In genomic region chr3:106943071-106943470, GRCh38 we compare ENCODE assay signal across 20 cellular contexts.
DNase-seq lines count a peak whose midpoint lies in the region; ATAC-seq, FAIRE-seq and TF ChIP-seq lines count a peak whose summit lies in the region.
"Had no signal": no experiment of that assay in that cellular context is flagged by ENCODE, and none has a peak within 500 bp of the region (broad histone marks: within the 10 kb centered on the region; RNA-seq: fewer than 3 reads in every experiment).

No MANE protein-coding gene starts in this region.

- POLR2A ChIA-PET in A673 (lab: Charles Lee; ENCODE audit: low non-redundant PET) (no interaction called here), PC-9 (lab: Charles Lee; ENCODE audit: unreplicated experiment) (no interaction called here)

- H3K27me3 ChIP-seq in A673 (replicated peaks; ENCODE audit: insufficient read depth, low read depth, low read length, poor library complexity) (no peaks in the 10 kb centered on the region), PC-9 (ENCODE audit: insufficient read depth, low read depth) (no peaks in the 10 kb centered on the region), mesendoderm (ENCODE audit: insufficient read depth, low read length, poor library complexity) (no peaks in the 10 kb centered on the region), small intestine (ENCODE audit: control insufficient read depth in 2 of 2, insufficient read depth in 2 of 2, low read length in 2 of 2) (no peaks in the 10 kb centered on the region), prostate gland (replicated peaks; ENCODE audit: insufficient read depth) (no peaks in the 10 kb centered on the region)
- H3K27me3 ChIP-seq: BE2C had no signal

- H3K79me2 ChIP-seq in PC-9 (ENCODE audit: low read depth), result no peaks in the 10 kb centered on the region
- no peaks in the 10 kb centered on the region for H3K79me2 ChIP-seq in mesendoderm (ENCODE audit: control insufficient read depth, insufficient read depth, low read length)

- no peak for FAIRE-seq in small intestine (lab: Jason Lieb, UNC)
- FAIRE-seq: K562 had no signal

- no peak overlapping the region for H3K9ac ChIP-seq in mesendoderm (ENCODE audit: low read length)

- TF ChIP-seq CTCF in A673 (conservative IDR thresholded peaks at IDR 0.05; ENCODE audit: low read depth, low read length) (no peak), PC-9 (conservative IDR thresholded peaks at IDR 0.05) (no peak), prostate gland (IDR thresholded peaks at IDR 0.05) (no peak)

- no peak overlapping the region for H3K4ac ChIP-seq in mesendoderm (ENCODE audit: low read depth, low read length)

- H3K56ac ChIP-seq in mesendoderm (ENCODE audit: low read length), result no peak overlapping the region

- BruUV-seq in A673 (replicated peaks; lab: Mats Ljungman, UMichigan) (no TSS peak), PC-9 (replicated peaks; lab: Mats Ljungman, UMichigan) (no TSS peak)

- H3K4me2 ChIP-seq in PC-9, result no peak overlapping the region
- no peak overlapping the region for H3K4me2 ChIP-seq in mesendoderm (ENCODE audit: low read length)

- H4K8ac ChIP-seq in mesendoderm (ENCODE audit: low read depth, low read length), result peak overlapping the region; percentile 76

- H3K4me1 ChIP-seq in A673 (ENCODE audit: insufficient read depth, low read length, poor library complexity, severe bottlenecking) (peaks cover 33% of the 10 kb centered on the region), PC-9 (replicated peaks; ENCODE audit: insufficient read depth) (no peaks in the 10 kb centered on the region), mesendoderm (ENCODE audit: control insufficient read depth, low read depth, low read length) (no peaks in the 10 kb centered on the region), small intestine (ENCODE audit: control insufficient read depth in 2 of 2, insufficient read depth in 1 of 2, low read depth in 1 of 2, low read length in 1 of 2) (no peaks in the 10 kb centered on the region), prostate gland (replicated peaks) (no peaks in the 10 kb centered on the region)
- H3K4me1 ChIP-seq: BE2C had no signal

- ATAC-seq in HG03469 (IDR thresholded peaks at IDR 0.05; ENCODE audit: unreplicated experiment), result no peak
- ATAC-seq: HCT116, K562 had no signal

- H3K9me2 ChIP-seq in PC-9 (ENCODE audit: insufficient read depth), result peaks cover 4% of the 10 kb centered on the region

- H2BK15ac ChIP-seq in mesendoderm (replicated peaks; ENCODE audit: low read depth), result no peak overlapping the region

- DNase-seq in A673 (ENCODE audit: low spot score) (peak; percentile 43), PC-9 (no peak), fibroblast of gingiva (ENCODE audit: low read depth) (peak; percentile 48), mesendoderm (no peak), small intestine (no peak), prostate gland (ENCODE audit: low spot score) (no peak), GM19238 (ENCODE audit: insufficient read length, low spot score) (no peak)
- DNase-seq: 8988T; BE2C; CD4-positive, CD25-positive, alpha-beta regulatory T cell; COR-L47; DMS 273 treated with DMSO at 0.1 percent for 48 hours; DND-41; NCI-H1694 treated with DMSO at 0.1 percent for 48 hours; NCI-H748 treated with DMSO at 0.1 percent for 48 hours; NK-92 treated with Interleukin-12 subunit alpha and Interleukin-12 subunit beta, amount 100 ng/mL, for 24 hours; Right ventricle myocardium superior had no signal

- H3F3A ChIP-seq in PC-9 (ENCODE audit: insufficient read depth, low read depth), result no peaks in the 10 kb centered on the region

- H3K9me3 ChIP-seq in A673 (ENCODE audit: low read depth, low read length, poor library complexity, severe bottlenecking), result no peaks in the 10 kb centered on the region
- no peaks in the 10 kb centered on the region; the same call in 1 of the 2 replicates for H3K9me3 ChIP-seq in PC-9 (ENCODE audit: insufficient read depth, low read depth)
- no peaks in the 10 kb centered on the region for H3K9me3 ChIP-seq in small intestine (ENCODE audit: control insufficient read depth, low read depth)
- H3K9me3 ChIP-seq in prostate gland, result no peaks in the 10 kb centered on the region
- H3K9me3 ChIP-seq: BE2C had no signal

- H3K79me1 ChIP-seq in mesendoderm (ENCODE audit: low read length), result no peaks in the 10 kb centered on the region

- H2AFZ ChIP-seq in PC-9, result peak overlapping the region; percentile 3; the same call in 1 of the 2 replicates

- H2BK5ac ChIP-seq in mesendoderm (ENCODE audit: low read length), result no peak overlapping the region

- no peak overlapping the region for H4K5ac ChIP-seq in mesendoderm (ENCODE audit: low read length)

- H2BK120ac ChIP-seq in mesendoderm (ENCODE audit: low read depth, low read length), result no peak overlapping the region

- no peak overlapping the region for H2AK5ac ChIP-seq in mesendoderm (ENCODE audit: low read length)

- no peak overlapping the region for H3K18ac ChIP-seq in mesendoderm (ENCODE audit: low read length)

- intact Hi-C loops in A673 (cut with micrococcal nuclease; ENCODE audit: unreplicated experiment), result no loop called here
- intact Hi-C loops in PC-9 (cut with micrococcal nuclease; ENCODE audit: unreplicated experiment), result no loop called here
- intact Hi-C loops in prostate gland (cut with DNase I), result no loop called here

- CTCF ChIA-PET in A673 (lab: Charles Lee) (no interaction called here), PC-9 (lab: Charles Lee) (no interaction called here)

- no peak overlapping the region for H3K4me3 ChIP-seq in A673 (ENCODE audit: low read depth, low read length, poor library complexity, severe bottlenecking)
- H3K4me3 ChIP-seq in PC-9, result no peak overlapping the region
- no peak overlapping the region for H3K4me3 ChIP-seq in mesendoderm (ENCODE audit: low read length)
- no peak overlapping the region for H3K4me3 ChIP-seq in small intestine (ENCODE audit: low read depth in 1 of 2, low read length in 2 of 2)
- H3K4me3 ChIP-seq in prostate gland, result no peak overlapping the region
- H3K4me3 ChIP-seq: K562 had no signal

- no peaks in the 10 kb centered on the region for H3K36me3 ChIP-seq in A673 (ENCODE audit: insufficient read depth, low read length, poor library complexity, severe bottlenecking)
- no peaks in the 10 kb centered on the region for H3K36me3 ChIP-seq in PC-9 (ENCODE audit: low read depth)
- H3K36me3 ChIP-seq in mesendoderm (ENCODE audit: control insufficient read depth, insufficient read depth, low read length), result no peaks in the 10 kb centered on the region
- H3K36me3 ChIP-seq in small intestine (ENCODE audit: control insufficient read depth in 2 of 2, insufficient read depth in 2 of 2, low read length in 2 of 2), result no peaks in the 10 kb centered on the region
- H3K36me3 ChIP-seq in prostate gland, result no peaks in the 10 kb centered on the region
- H3K36me3 ChIP-seq: BE2C had no signal

- no peak overlapping the region for H3K23ac ChIP-seq in mesendoderm (ENCODE audit: low read length)

- H3K27ac ChIP-seq in A673 (ENCODE audit: low read depth, low read length, poor library complexity, severe bottlenecking), result peak overlapping the region; percentile 20
- H3K27ac ChIP-seq in PC-9, result no peak overlapping the region
- H3K27ac ChIP-seq in mesendoderm (ENCODE audit: low read depth, low read length), result no peak overlapping the region
- no peak overlapping the region for H3K27ac ChIP-seq in small intestine (ENCODE audit: low read depth in 1 of 2, low read length in 1 of 2)
- no peak overlapping the region for H3K27ac ChIP-seq in prostate gland

- H4K20me1 ChIP-seq in PC-9 (ENCODE audit: insufficient read depth), result no peaks in the 10 kb centered on the region

- no peak for TF ChIP-seq POLR2A in prostate gland (IDR thresholded peaks at IDR 0.05)

Comparison
In these comparisons a context has a peak if more than half of its experiments do, and no peak if none do; other contexts are left out.
1. DNase-seq: peak in A673 (single experiment) and fibroblast of gingiva (single experiment); none in PC-9 (0 of 2), mesendoderm (single experiment), small intestine (single experiment), prostate gland (single experiment) and GM19238 (single experiment).